Comparison of ENCODE assay signal across 8 cellular contexts in the genomic region with DNA sequence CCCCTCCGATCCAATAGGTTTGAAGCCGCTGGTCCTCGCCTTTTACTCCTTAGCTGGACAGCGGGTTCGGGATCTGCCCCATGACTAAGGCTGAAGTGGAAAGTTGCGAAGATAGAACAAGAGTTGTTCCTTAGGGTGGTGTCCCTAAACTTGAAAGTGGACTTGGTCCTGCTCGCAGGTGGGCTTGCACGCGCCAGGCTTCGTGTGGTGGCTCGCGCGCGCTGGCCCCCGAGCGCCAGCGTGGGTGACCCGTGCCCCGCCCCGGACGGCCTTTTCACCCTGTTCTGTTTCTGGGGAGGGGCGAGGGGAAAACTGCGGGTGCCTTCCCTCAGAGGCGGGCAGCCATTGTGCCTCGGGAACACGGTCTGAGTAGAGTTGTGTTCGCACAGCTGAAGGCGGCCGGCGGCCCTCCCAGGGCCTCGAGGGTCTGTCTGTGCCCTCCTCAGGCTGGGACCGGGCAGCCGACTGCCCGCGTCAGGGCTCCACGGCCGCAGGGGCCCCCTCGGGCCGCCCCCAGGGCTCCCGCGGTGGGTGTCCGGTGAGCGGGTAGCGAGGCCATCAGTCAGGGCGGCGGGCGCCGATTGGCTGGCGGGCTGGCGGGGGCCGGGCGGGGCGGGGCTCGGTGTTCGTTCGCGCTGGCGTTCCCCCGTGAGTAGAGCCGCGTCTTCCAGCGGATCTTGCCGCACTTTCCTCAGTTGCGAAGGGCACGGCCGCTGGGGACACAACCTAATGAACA. TPM values are rescaled to one million over a fixed set of nuclear protein-coding genes. Genes with fewer than 3 reads are reported as not detected.
A peak's percentile ranks its signal among the peaks of the same experiment; 100 is the strongest.
DNase-seq lines count a peak whose midpoint lies in the region; ATAC-seq, FAIRE-seq and TF ChIP-seq lines count a peak whose summit lies in the region.

No MANE protein-coding gene starts in this region.

- no peaks in the 10 kb centered on the region for H4K20me1 ChIP-seq in mammary epithelial cell (ENCODE audit: insufficient read depth, low read length)

- peaks cover 48% of the 10 kb centered on the region for H3K4me1 ChIP-seq in mammary epithelial cell (ENCODE audit: insufficient read depth, low read length)
- peaks cover 5 to 27% of the 10 kb centered on the region in 2 donors for H3K4me1 ChIP-seq in small intestine (ENCODE audit: control insufficient read depth in 2 of 2, insufficient read depth in 1 of 2, low read depth in 1 of 2, low read length in 1 of 2)

- peak overlapping the region; percentile 79 for H3K9ac ChIP-seq in mammary epithelial cell (ENCODE audit: insufficient read depth, low read length)

- DNase-seq in NCI-H1694 (lab: John Stamatoyannopoulos, UW) (peak; percentile 62), mammary epithelial cell (peak; percentile 71), iPS-NIHi7 (ENCODE audit: extremely low spot score) (peak; percentile 94), small intestine (peak; percentile 81)
- DNase-seq in NK-92 treated with Interleukin-12 subunit alpha and Interleukin-12 subunit beta, amount 100 ng/mL, for 24 hours (lab: John Stamatoyannopoulos, UW) = no peak

- no peak for FAIRE-seq in small intestine (lab: Jason Lieb, UNC)

- CTCF ChIA-PET in mammary epithelial cell (lab: Charles Lee; ENCODE audit: low non-redundant PET) = interaction anchor here (0.7 kb wide), 1 partner anchor 464 kb away, joined by 3 read pairs; no protein-coding TSS in a partner anchor

- TF ChIP-seq POLR2A in GM18505 (IDR thresholded peaks at IDR 0.05; ENCODE audit: borderline replicate concordance, extremely low read depth, insufficient read depth, insufficient read length) = peak; percentile 63

- intact Hi-C loops in mammary epithelial cell (cut with micrococcal nuclease) = no loop called here

- H3K4me3 ChIP-seq in WI38 (ENCODE audit: low read depth, low read length) = peak overlapping the region; percentile 57
- peak overlapping the region; percentile 58 to 61 (median 59) for H3K4me3 ChIP-seq in mammary epithelial cell (replicated peaks in 1 of 3; ENCODE audit: insufficient read depth in 1 of 3, low read depth in 2 of 3, low read length in 3 of 3)
- H3K4me3 ChIP-seq in small intestine (ENCODE audit: low read depth in 1 of 2, low read length in 2 of 2) = peak overlapping the region; percentile 75 to 78

- no peaks in the 10 kb centered on the region for H3K36me3 ChIP-seq in mammary epithelial cell (ENCODE audit: insufficient read depth, low read length)
- no peaks in the 10 kb centered on the region for H3K36me3 ChIP-seq in small intestine (ENCODE audit: control insufficient read depth in 2 of 2, insufficient read depth in 2 of 2, low read length in 2 of 2)

- peak overlapping the region; percentile 77 for H2AFZ ChIP-seq in mammary epithelial cell (ENCODE audit: low read depth, low read length)

- in situ Hi-C loops in mammary epithelial cell (cut with MboI; ENCODE audit: low sequenced_read_pairs in 2 of 2) = no loop called here

- dilution Hi-C loops in mammary epithelial cell (cut with HindIII; ENCODE audit: low sequenced_read_pairs) = no loop called here

- peaks cover 96% of the 10 kb centered on the region for H3K79me2 ChIP-seq in mammary epithelial cell (ENCODE audit: insufficient read depth, low read length)

- ATAC-seq in GM18505 (IDR thresholded peaks at IDR 0.05; ENCODE audit: unreplicated experiment) (peak; percentile 47), HG02763 (IDR thresholded peaks at IDR 0.05; ENCODE audit: unreplicated experiment) (peak; percentile 55)

- TF ChIP-seq CTCF in WI38 (IDR thresholded peaks at IDR 0.05; ENCODE audit: low read depth, low read length) = no peak
- TF ChIP-seq CTCF in mammary epithelial cell (conservative IDR thresholded peaks at IDR 0.05 in 1 of 2, IDR thresholded peaks at IDR 0.05 in 1 of 2; ENCODE audit: extremely low read depth in 1 of 2, insufficient read depth in 1 of 2, low read depth in 1 of 2, low read length in 2 of 2) = no peak

- H3K9me3 ChIP-seq in mammary epithelial cell (replicated peaks; ENCODE audit: insufficient read depth, low read length) = no peaks in the 10 kb centered on the region
- H3K9me3 ChIP-seq in small intestine (ENCODE audit: control insufficient read depth, low read depth) = no peaks in the 10 kb centered on the region

- BruUV-seq in mammary epithelial cell (replicated peaks; lab: Mats Ljungman, UMichigan) = TSS peak; percentile 40

- H3K27me3 ChIP-seq in mammary epithelial cell (ENCODE audit: insufficient read depth, low read length) (no peaks in the 10 kb centered on the region), small intestine (ENCODE audit: control insufficient read depth in 2 of 2, insufficient read depth in 2 of 2, low read length in 2 of 2) (no peaks in the 10 kb centered on the region)

- WGBS in mammary epithelial cell (ENCODE audit: low coverage, missing lambda C conversion rate) = 8% methylated on average over 18 of the region's 66 CpGs
- 1 to 4% (median 3%) methylated on average over 48 to 66 of the region's 66 CpGs for WGBS in small intestine, 3 donors

- peak overlapping the region; percentile 98 for H3K4me2 ChIP-seq in mammary epithelial cell (ENCODE audit: insufficient read depth, low read depth, low read length)

- H3K27ac ChIP-seq in mammary epithelial cell (ENCODE audit: insufficient read depth, low read depth, low read length) (peak overlapping the region; percentile 78), small intestine (ENCODE audit: low read depth in 1 of 2, low read length in 1 of 2) (peak overlapping the region; percentile 96 to 99)

RNA-seq across cellular contexts. Expression of gene RREB1, which starts 33.0 kb away (rescaled TPM):
- 10 to 100 TPM; 25.3 to 39.3 TPM for total RNA-seq in mammary epithelial cell
- polyA plus RNA-seq in mammary epithelial cell (3.7 TPM), small intestine (10 to 100 TPM in 2 of 3 donors, 1 to 10 TPM in 1; 6.5 to 12.7 (median 10.3) TPM)
- 77.1 TPM for polyA minus RNA-seq in mammary epithelial cell
